Comparison of ENCODE assay signal across 18 cellular contexts in genomic region chr6:108988291-108988690, GRCh38.
"Had no signal": no experiment of that assay in that cellular context is flagged by ENCODE, and none has a peak within 500 bp of the region (broad histone marks: within the 10 kb centered on the region; RNA-seq: fewer than 3 reads in every experiment).

No MANE protein-coding gene starts in this region.

- H3K4me3 ChIP-seq: sigmoid colon had no signal

- DNase-seq: activated CD4-positive, alpha-beta T cell treated with anti-CD3 and anti-CD28 coated beads, Interleukin-2, amount 50 U/mL, for 1 hour; activated CD4-positive, CD25-positive, alpha-beta regulatory T cell; amniotic stem cell; brain microvascular endothelial cell; cerebellar nuclear complex; dermis blood vessel endothelial cell; endodermal cell; erythroblast; glutamatergic neuron; midbrain; naive B cell; sigmoid colon; stimulated activated CD4-positive, alpha-beta T cell treated with anti-CD3 and anti-CD28 coated beads, Interleukin-12 subunit alpha, Interleukin-12 subunit beta, amount 100 ng/mL, for 4 hours; stimulated activated CD4-positive, alpha-beta T cell treated with anti-CD3 and anti-CD28 coated beads, Interleukin-2, amount 100 ng/mL, for 48 hours; stimulated activated naive CD4-positive, alpha-beta T cell treated with Interleukin-2 at 50 U/mL for 16 hours; T-helper 17 cell had no signal

- ATAC-seq: T-helper 17 cell had no signal

- H3K27me3 ChIP-seq: brain microvascular endothelial cell, neutrophil, sigmoid colon had no signal

- H3K27ac ChIP-seq: brain microvascular endothelial cell, neutrophil, sigmoid colon had no signal

- FAIRE-seq: urothelium cell line had no signal

- H3K9me3 ChIP-seq: neutrophil, sigmoid colon had no signal
